Comparison of ENCODE assay signal across 1 cellular context in the genomic region with DNA sequence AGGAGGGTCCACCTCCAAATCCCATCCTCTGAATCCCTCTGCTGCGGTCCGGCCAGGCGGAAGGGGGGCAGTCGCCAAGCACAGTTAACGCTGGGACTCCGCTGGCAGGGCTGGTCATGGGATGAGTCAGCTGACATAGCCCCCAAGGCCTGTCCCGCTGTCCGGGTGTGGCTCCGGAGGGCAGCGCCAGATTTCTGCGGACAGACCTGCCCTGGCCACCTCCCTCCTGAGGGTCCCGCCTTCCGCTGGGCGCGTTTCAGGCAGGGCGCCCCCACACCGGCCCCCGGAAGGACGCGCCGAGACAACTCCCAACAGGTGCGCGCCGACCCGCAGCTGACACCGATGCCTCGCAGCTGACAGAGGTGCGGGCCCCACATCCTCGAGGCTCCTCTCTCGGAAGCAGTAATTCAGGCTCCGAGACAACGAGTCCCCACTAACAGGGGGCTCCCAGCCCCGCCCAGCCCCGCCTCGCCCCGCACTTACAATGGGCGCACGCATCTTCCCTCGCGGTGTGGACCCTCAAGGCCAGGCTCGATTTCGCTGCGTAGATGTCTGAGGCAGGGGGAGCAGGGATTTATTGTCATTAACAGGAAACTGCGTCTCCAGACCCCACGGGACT.
TF ChIP-seq lines count a peak whose summit lies in the region.

No MANE protein-coding gene starts in this region.

TF ChIP-seq in WTC11, 78 proteins besides CTCF, POLR2A, EP300 and RAD21 (continued from another document):
- TF ChIP-seq, protein P1, sequence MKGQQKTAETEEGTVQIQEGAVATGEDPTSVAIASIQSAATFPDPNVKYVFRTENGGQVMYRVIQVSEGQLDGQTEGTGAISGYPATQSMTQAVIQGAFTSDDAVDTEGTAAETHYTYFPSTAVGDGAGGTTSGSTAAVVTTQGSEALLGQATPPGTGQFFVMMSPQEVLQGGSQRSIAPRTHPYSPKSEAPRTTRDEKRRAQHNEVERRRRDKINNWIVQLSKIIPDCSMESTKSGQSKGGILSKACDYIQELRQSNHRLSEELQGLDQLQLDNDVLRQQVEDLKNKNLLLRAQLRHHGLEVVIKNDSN (CRISPR knock-in tag; IDR thresholded peaks at IDR 0.05): peak; percentile 83
- TF ChIP-seq, protein P2, sequence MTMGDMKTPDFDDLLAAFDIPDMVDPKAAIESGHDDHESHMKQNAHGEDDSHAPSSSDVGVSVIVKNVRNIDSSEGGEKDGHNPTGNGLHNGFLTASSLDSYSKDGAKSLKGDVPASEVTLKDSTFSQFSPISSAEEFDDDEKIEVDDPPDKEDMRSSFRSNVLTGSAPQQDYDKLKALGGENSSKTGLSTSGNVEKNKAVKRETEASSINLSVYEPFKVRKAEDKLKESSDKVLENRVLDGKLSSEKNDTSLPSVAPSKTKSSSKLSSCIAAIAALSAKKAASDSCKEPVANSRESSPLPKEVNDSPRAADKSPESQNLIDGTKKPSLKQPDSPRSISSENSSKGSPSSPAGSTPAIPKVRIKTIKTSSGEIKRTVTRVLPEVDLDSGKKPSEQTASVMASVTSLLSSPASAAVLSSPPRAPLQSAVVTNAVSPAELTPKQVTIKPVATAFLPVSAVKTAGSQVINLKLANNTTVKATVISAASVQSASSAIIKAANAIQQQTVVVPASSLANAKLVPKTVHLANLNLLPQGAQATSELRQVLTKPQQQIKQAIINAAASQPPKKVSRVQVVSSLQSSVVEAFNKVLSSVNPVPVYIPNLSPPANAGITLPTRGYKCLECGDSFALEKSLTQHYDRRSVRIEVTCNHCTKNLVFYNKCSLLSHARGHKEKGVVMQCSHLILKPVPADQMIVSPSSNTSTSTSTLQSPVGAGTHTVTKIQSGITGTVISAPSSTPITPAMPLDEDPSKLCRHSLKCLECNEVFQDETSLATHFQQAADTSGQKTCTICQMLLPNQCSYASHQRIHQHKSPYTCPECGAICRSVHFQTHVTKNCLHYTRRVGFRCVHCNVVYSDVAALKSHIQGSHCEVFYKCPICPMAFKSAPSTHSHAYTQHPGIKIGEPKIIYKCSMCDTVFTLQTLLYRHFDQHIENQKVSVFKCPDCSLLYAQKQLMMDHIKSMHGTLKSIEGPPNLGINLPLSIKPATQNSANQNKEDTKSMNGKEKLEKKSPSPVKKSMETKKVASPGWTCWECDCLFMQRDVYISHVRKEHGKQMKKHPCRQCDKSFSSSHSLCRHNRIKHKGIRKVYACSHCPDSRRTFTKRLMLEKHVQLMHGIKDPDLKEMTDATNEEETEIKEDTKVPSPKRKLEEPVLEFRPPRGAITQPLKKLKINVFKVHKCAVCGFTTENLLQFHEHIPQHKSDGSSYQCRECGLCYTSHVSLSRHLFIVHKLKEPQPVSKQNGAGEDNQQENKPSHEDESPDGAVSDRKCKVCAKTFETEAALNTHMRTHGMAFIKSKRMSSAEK (CRISPR knock-in tag; IDR thresholded peaks at IDR 0.05; ENCODE audit: borderline replicate concordance): no peak
- TF ChIP-seq TEAD1 (CRISPR knock-in tag; IDR thresholded peaks at IDR 0.05) (peak; percentile 29; the same call in 1 of the 2 replicates), AR (CRISPR knock-in tag; IDR thresholded peaks at IDR 0.05) (no peak), CREM (CRISPR knock-in tag; IDR thresholded peaks at IDR 0.05) (no peak), GTF2I (CRISPR knock-in tag; conservative IDR thresholded peaks at IDR 0.05) (no peak), ARID4B (CRISPR knock-in tag; IDR thresholded peaks at IDR 0.05; ENCODE audit: borderline replicate concordance) (peak; percentile 96), SMAD3 (CRISPR knock-in tag; IDR thresholded peaks at IDR 0.05; ENCODE audit: borderline replicate concordance) (0 out of 2 replicates have a peak, but pooled peaks have one; percentile 44), ETV6 (CRISPR knock-in tag; IDR thresholded peaks at IDR 0.05) (0 out of 2 replicates have a peak, but pooled peaks have one; percentile 42), KAT7 (CRISPR knock-in tag; IDR thresholded peaks at IDR 0.05; ENCODE audit: borderline replicate concordance) (no peak), FOXP4 (CRISPR knock-in tag; IDR thresholded peaks at IDR 0.05) (peak; percentile 69; the same call in 1 of the 2 replicates), IRF1 (CRISPR knock-in tag; IDR thresholded peaks at IDR 0.05) (no peak), ZBTB21 (CRISPR knock-in tag; IDR thresholded peaks at IDR 0.05; ENCODE audit: borderline replicate concordance) (peak; percentile 66; the same call in 1 of the 2 replicates), ZNF317 (CRISPR knock-in tag; IDR thresholded peaks at IDR 0.05; ENCODE audit: borderline replicate concordance, low read depth) (no peak), ZNF263 (CRISPR knock-in tag; IDR thresholded peaks at IDR 0.05; ENCODE audit: low read depth) (no peak), ZNF219 (CRISPR knock-in tag; IDR thresholded peaks at IDR 0.05; ENCODE audit: borderline replicate concordance) (peak; percentile 19; the same call in 1 of the 2 replicates), NFATC4 (CRISPR knock-in tag; IDR thresholded peaks at IDR 0.05) (no peak), RELA (CRISPR knock-in tag; IDR thresholded peaks at IDR 0.05; ENCODE audit: borderline replicate concordance) (peak; percentile 18; the same call in 1 of the 2 replicates)
- TF ChIP-seq, protein P3, sequence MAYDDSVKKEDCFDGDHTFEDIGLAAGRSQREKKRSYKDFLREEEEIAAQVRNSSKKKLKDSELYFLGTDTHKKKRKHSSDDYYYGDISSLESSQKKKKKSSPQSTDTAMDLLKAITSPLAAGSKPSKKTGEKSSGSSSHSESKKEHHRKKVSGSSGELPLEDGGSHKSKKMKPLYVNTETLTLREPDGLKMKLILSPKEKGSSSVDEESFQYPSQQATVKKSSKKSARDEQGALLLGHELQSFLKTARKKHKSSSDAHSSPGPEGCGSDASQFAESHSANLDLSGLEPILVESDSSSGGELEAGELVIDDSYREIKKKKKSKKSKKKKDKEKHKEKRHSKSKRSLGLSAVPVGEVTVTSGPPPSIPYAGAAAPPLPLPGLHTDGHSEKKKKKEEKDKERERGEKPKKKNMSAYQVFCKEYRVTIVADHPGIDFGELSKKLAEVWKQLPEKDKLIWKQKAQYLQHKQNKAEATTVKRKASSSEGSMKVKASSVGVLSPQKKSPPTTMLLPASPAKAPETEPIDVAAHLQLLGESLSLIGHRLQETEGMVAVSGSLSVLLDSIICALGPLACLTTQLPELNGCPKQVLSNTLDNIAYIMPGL (CRISPR knock-in tag; IDR thresholded peaks at IDR 0.05): no peak
- TF ChIP-seq, protein P4, sequence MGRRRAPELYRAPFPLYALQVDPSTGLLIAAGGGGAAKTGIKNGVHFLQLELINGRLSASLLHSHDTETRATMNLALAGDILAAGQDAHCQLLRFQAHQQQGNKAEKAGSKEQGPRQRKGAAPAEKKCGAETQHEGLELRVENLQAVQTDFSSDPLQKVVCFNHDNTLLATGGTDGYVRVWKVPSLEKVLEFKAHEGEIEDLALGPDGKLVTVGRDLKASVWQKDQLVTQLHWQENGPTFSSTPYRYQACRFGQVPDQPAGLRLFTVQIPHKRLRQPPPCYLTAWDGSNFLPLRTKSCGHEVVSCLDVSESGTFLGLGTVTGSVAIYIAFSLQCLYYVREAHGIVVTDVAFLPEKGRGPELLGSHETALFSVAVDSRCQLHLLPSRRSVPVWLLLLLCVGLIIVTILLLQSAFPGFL (CRISPR knock-in tag; IDR thresholded peaks at IDR 0.05; ENCODE audit: borderline replicate concordance): no peak
- TF ChIP-seq, protein P5, sequence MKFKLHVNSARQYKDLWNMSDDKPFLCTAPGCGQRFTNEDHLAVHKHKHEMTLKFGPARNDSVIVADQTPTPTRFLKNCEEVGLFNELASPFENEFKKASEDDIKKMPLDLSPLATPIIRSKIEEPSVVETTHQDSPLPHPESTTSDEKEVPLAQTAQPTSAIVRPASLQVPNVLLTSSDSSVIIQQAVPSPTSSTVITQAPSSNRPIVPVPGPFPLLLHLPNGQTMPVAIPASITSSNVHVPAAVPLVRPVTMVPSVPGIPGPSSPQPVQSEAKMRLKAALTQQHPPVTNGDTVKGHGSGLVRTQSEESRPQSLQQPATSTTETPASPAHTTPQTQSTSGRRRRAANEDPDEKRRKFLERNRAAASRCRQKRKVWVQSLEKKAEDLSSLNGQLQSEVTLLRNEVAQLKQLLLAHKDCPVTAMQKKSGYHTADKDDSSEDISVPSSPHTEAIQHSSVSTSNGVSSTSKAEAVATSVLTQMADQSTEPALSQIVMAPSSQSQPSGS (CRISPR knock-in tag; IDR thresholded peaks at IDR 0.05; ENCODE audit: borderline replicate concordance, low read depth): no peak
- TF ChIP-seq, protein P6, sequence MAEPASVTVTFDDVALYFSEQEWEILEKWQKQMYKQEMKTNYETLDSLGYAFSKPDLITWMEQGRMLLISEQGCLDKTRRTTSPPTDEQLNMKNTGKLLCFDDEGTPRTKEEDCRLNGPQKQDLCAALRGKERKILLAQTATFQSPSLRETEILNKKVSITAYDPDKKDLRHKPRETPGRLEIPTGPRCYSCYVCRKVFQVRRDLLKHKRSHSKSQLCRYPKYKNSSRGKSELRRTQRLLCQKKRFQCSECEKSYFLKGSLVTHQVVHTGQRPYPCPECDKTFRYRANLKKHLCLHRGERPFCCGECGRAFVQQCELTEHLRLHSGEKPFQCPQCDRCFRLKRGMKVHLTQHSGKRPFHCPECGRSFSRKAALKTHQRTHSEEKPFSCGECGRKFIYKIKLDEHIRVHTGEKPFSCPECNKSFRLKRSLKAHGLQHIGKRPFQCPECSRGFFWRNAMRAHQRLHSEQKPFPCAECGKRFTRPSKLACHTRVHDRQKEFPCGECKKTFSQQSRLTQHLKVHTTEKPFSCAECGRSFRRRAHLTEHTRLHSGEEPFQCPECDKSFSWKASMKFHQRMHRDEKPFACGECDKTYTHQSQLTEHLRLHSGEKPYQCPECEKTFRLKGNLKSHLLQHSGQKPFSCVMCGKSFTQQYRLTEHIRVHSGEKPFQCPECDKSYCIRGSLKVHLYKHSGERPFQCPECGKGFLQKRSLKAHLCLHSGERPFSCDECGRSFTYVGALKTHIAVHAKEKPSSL (CRISPR knock-in tag; conservative IDR thresholded peaks at IDR 0.05): no peak
